Comparison of ENCODE assay signal across 1 cellular context in the genomic region with DNA sequence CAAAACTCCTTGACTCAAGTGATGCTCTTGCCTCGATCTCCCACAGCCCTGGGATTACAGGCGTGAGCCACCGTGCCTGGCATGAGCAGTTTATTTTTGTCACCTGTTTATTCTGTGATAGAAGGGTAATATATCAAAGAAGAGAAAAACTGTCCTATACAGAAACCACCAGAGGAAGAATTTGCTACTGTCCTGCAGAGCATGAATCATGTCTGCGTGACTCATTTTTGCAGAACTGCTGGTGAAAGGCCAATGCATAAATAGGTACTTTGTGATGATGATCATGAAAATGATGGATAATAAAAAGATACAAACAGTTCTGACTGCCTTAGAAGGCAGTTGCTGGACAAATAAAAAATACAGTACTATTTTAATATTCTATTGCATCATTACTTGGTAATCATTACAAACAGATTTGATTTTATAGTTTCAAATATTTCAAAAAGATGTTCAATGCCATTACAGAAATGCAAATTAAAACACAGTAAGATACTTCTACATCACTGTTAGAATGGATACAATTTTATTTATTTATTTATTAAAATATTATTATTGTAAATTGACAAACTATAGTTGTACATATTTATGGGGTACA.
TF ChIP-seq lines count a peak whose summit lies in the region.

No MANE protein-coding gene starts in this region.

TF ChIP-seq in IMR-90, 13 proteins besides CTCF, POLR2A, EP300 and RAD21:
- no peak for TF ChIP-seq MAZ (IDR thresholded peaks at IDR 0.05; ENCODE audit: borderline replicate concordance, low read depth, low read length)
- peak; percentile 39; the same call in 1 of the 2 replicates for TF ChIP-seq BHLHE40 (IDR thresholded peaks at IDR 0.05; ENCODE audit: low read depth, low read length)
- TF ChIP-seq, protein P1, sequence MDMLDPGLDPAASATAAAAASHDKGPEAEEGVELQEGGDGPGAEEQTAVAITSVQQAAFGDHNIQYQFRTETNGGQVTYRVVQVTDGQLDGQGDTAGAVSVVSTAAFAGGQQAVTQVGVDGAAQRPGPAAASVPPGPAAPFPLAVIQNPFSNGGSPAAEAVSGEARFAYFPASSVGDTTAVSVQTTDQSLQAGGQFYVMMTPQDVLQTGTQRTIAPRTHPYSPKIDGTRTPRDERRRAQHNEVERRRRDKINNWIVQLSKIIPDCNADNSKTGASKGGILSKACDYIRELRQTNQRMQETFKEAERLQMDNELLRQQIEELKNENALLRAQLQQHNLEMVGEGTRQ (IDR thresholded peaks at IDR 0.05; ENCODE audit: low read depth, low read length): no peak
- TF ChIP-seq CHD1 (IDR thresholded peaks at IDR 0.05; ENCODE audit: low read depth, low read length): no peak
- TF ChIP-seq, protein P2, sequence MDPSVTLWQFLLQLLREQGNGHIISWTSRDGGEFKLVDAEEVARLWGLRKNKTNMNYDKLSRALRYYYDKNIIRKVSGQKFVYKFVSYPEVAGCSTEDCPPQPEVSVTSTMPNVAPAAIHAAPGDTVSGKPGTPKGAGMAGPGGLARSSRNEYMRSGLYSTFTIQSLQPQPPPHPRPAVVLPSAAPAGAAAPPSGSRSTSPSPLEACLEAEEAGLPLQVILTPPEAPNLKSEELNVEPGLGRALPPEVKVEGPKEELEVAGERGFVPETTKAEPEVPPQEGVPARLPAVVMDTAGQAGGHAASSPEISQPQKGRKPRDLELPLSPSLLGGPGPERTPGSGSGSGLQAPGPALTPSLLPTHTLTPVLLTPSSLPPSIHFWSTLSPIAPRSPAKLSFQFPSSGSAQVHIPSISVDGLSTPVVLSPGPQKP (IDR thresholded peaks at IDR 0.05; ENCODE audit: borderline replicate concordance, low read depth, low read length): no peak
- TF ChIP-seq SMC3 (IDR thresholded peaks at IDR 0.05; ENCODE audit: low read depth, low read length): no peak
- TF ChIP-seq MAFK (IDR thresholded peaks at IDR 0.05; ENCODE audit: low read depth, low read length): no peak
- no peak for TF ChIP-seq NFE2L2 (IDR thresholded peaks at IDR 0.05; ENCODE audit: low read depth, low read length)
- no peak for TF ChIP-seq RCOR1 (IDR thresholded peaks at IDR 0.05; ENCODE audit: insufficient replicate concordance, low read length)
- TF ChIP-seq RFX5 (IDR thresholded peaks at IDR 0.05; ENCODE audit: low read depth, low read length): no peak
- TF ChIP-seq FOS (IDR thresholded peaks at IDR 0.05; ENCODE audit: low read depth, low read length): peak; percentile 85
- no peak for TF ChIP-seq MXI1 (IDR thresholded peaks at IDR 0.05; ENCODE audit: borderline replicate concordance, low read depth, low read length)
- peak; percentile 50; the same call in 1 of the 2 replicates for TF ChIP-seq CEBPB (IDR thresholded peaks at IDR 0.05; ENCODE audit: low read depth, low read length)
